ENCODE assay signal across 8 cellular contexts in genomic region chr14:70601162-70601561, GRCh38. TPM values are rescaled to one million over a fixed set of nuclear protein-coding genes. Genes with fewer than 3 reads are reported as not detected.
DNase-seq lines count a peak whose midpoint lies in the region; ATAC-seq and TF ChIP-seq lines count a peak whose summit lies in the region.

No MANE protein-coding gene starts in this region.

- H3K4me2 ChIP-seq in Karpas-422 (ENCODE audit: low read depth, low read length, poor library complexity, severe bottlenecking) = peak overlapping the region; percentile 90

- H3K27me3 ChIP-seq in Karpas-422 (ENCODE audit: low read length) = no peaks in the 10 kb centered on the region

- peak overlapping the region; percentile 66; the same call in 1 of the 2 replicates for H2AFZ ChIP-seq in Karpas-422 (ENCODE audit: low read length)

- H3K4me3 ChIP-seq in Karpas-422 (ENCODE audit: low read length) = peak overlapping the region; percentile 69
- peak overlapping the region; percentile 76 for H3K4me3 ChIP-seq in coronary artery

- peak overlapping the region; percentile 100 for H3K4me3 Mint-ChIP-seq in nephron progenitor cell

- H3K36me3 ChIP-seq in Karpas-422 (ENCODE audit: insufficient read depth, low read length) = peaks cover 15% of the 10 kb centered on the region

- ATAC-seq in HG03175 (IDR thresholded peaks at IDR 0.05; ENCODE audit: unreplicated experiment) = no peak
- ATAC-seq in GM21390 (IDR thresholded peaks at IDR 0.05; ENCODE audit: unreplicated experiment) = no peak

- H3K4me1 ChIP-seq in Karpas-422 (ENCODE audit: low read length) = peaks cover 31% of the 10 kb centered on the region

- H3K9me3 Mint-ChIP-seq in nephron progenitor cell = no peaks in the 10 kb centered on the region

- H3K4me1 Mint-ChIP-seq in nephron progenitor cell = peaks cover 29% of the 10 kb centered on the region

- H3K27ac Mint-ChIP-seq in nephron progenitor cell = no peak overlapping the region

- DNase-seq in Karpas-422 (no peak), coronary artery (ENCODE audit: low spot score) (no peak), nephron progenitor cell (no peak), amniotic stem cell (lab: John Stamatoyannopoulos, UW) (no peak)
- DNase-seq in stimulated activated CD4-positive, alpha-beta T cell treated with anti-CD3 and anti-CD28 coated beads, Interleukin-4, amount 100 ng/mL, for 1 hour = no peak

- peaks cover 23% of the 10 kb centered on the region for H3K27me3 Mint-ChIP-seq in nephron progenitor cell (ENCODE audit: low read depth, poor library complexity)

- H4K20me1 ChIP-seq in Karpas-422 (ENCODE audit: insufficient read depth, low read depth, low read length) = peaks cover 14% of the 10 kb centered on the region; the same call in 1 of the 2 replicates

- H3K9me3 ChIP-seq in Karpas-422 (ENCODE audit: low read length) = no peaks in the 10 kb centered on the region

- peaks cover 44% of the 10 kb centered on the region for H3K79me2 ChIP-seq in Karpas-422 (ENCODE audit: low read length)

- peaks cover 4% of the 10 kb centered on the region for H3K36me3 Mint-ChIP-seq in nephron progenitor cell (ENCODE audit: low read depth)

- TF ChIP-seq CTCF in C4-2B (conservative IDR thresholded peaks at IDR 0.05) (no peak), coronary artery (IDR thresholded peaks at IDR 0.05) (no peak), nephron progenitor cell (IDR thresholded peaks at IDR 0.05) (no peak)

- H3K27ac ChIP-seq in C4-2B = peak overlapping the region; percentile 67
- no peak overlapping the region for H3K27ac ChIP-seq in Karpas-422 (ENCODE audit: low read length)
- H3K27ac ChIP-seq in coronary artery = peak overlapping the region; percentile 59 to 81

- H3K9me2 ChIP-seq in Karpas-422 (replicated peaks; ENCODE audit: insufficient read depth, low read length) = peaks cover 5% of the 10 kb centered on the region; the same call in 1 of the 2 replicates

- peak overlapping the region; percentile 76 for H3K9ac ChIP-seq in Karpas-422 (ENCODE audit: low read length)

RNA-seq across cellular contexts. Expression of gene MED6, which starts 0.7 kb away (rescaled TPM):
- 43.2 and 49.9 TPM in 2 replicates for total RNA-seq in Karpas-422 (2014; rRNA removed; shearing (Covaris generic); ENCODE audit: low replicate concordance)

RNA-seq across cellular contexts. Expression of gene TTC9, which starts 40.6 kb away (rescaled TPM):
- total RNA-seq in Karpas-422 (2014; rRNA removed; shearing (Covaris generic); ENCODE audit: low replicate concordance) = 6.1 and 7.9 TPM in 2 replicates
